1 cellular context compared by ENCODE assay signal in the genomic region with DNA sequence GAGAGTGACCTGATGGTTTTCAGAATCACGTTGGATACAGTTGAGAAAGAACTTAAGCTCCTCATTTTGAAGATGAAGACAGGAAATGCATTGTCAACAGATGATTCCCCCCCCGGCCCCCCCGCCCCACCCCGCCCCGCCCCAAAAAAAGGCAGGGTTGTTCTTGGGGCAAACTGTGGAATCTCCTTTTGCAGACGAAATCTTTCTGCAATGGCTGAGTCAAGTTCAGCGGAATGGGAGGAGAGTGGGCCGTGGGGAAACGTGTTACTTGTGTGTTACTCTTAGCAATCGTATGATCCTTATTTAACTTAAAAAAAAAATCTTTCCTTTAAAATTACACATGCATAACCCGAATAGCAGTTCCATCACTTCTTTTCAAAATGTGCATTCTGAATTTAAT.
TF ChIP-seq lines count a peak whose summit lies in the region.

No MANE protein-coding gene starts in this region.

TF ChIP-seq in GM23338, 12 proteins besides CTCF, POLR2A, EP300 and RAD21:
- no peak for TF ChIP-seq ZNF462 (CRISPR knock-in tag; IDR thresholded peaks at IDR 0.05)
- no peak for TF ChIP-seq POLR2AphosphoS5 (IDR thresholded peaks at IDR 0.05; ENCODE audit: low read depth)
- TF ChIP-seq ZNF331 (CRISPR knock-in tag; IDR thresholded peaks at IDR 0.05; ENCODE audit: low read depth), result no peak
- TF ChIP-seq EZH2 (IDR thresholded peaks at IDR 0.05; ENCODE audit: low read depth, unreplicated experiment), result no peak
- TF ChIP-seq, protein P1, sequence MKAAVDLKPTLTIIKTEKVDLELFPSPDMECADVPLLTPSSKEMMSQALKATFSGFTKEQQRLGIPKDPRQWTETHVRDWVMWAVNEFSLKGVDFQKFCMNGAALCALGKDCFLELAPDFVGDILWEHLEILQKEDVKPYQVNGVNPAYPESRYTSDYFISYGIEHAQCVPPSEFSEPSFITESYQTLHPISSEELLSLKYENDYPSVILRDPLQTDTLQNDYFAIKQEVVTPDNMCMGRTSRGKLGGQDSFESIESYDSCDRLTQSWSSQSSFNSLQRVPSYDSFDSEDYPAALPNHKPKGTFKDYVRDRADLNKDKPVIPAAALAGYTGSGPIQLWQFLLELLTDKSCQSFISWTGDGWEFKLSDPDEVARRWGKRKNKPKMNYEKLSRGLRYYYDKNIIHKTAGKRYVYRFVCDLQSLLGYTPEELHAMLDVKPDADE (IDR thresholded peaks at IDR 0.05), result no peak
- TF ChIP-seq CREB1 (CRISPR knock-in tag; IDR thresholded peaks at IDR 0.05; ENCODE audit: low read depth), result no peak
- no peak for TF ChIP-seq EZH2phosphoT487 (IDR thresholded peaks at IDR 0.05; ENCODE audit: unreplicated experiment)
- TF ChIP-seq ZNF114 (CRISPR knock-in tag; IDR thresholded peaks at IDR 0.05), result no peak
- no peak for TF ChIP-seq JUNB (IDR thresholded peaks at IDR 0.05; ENCODE audit: unreplicated experiment)
